Comparison of ENCODE assay signal across 21 cellular contexts in genomic region chr16:49675417-49675816, GRCh38.
"Had no signal": no experiment of that assay in that cellular context is flagged by ENCODE, and none has a peak within 500 bp of the region (broad histone marks: within the 10 kb centered on the region; RNA-seq: fewer than 3 reads in every experiment).

No MANE protein-coding gene starts in this region.

- H3K4me3 Mint-ChIP-seq: activated CD4-positive, alpha-beta memory T cell treated with anti-CD3 and anti-CD28 coated beads for 36 hours; activated CD4-positive, alpha-beta T cell treated with anti-CD3 and anti-CD28 coated beads for 36 hours; activated naive CD8-positive, alpha-beta T cell treated with anti-CD3 and anti-CD28 coated beads, Interleukin-2, amount 50 U/mL, for 24 hours; mesothelial cell of epicardium; natural killer cell treated with Interleukin-12 subunit alpha and Interleukin-12 subunit beta and Interleukin-15 and Interleukin-18, amount 100 ng/mL, for 72 hours; T-helper 1 cell treated with Interleukin-12 subunit alpha and Interleukin-12 subunit beta and Interleukin-4 antibody, amounts not matched to agents 30 μg/mL and 1 μg/mL, for 36 hours; WTC11 had no signal

- FAIRE-seq: endometrium had no signal

- DNase-seq: activated CD4-positive, alpha-beta memory T cell treated with anti-CD3 and anti-CD28 coated beads for 36 hours; activated CD4-positive, alpha-beta T cell treated with anti-CD3 and anti-CD28 coated beads for 36 hours; activated effector memory CD4-positive, alpha-beta T cell treated with anti-CD3 and anti-CD28 coated beads, Interleukin-2, amount 50 U/mL, for 16 hours; activated naive CD4-positive, alpha-beta T cell treated with anti-CD3 and anti-CD28 coated beads, Interleukin-2, amount 50 U/mL, for 16 hours; activated naive CD8-positive, alpha-beta T cell treated with anti-CD3 and anti-CD28 coated beads, Interleukin-2, amount 50 U/mL, for 24 hours; activated T-cell treated with anti-CD3 and anti-CD28 coated beads, Interleukin-2, amount 50 U/mL, for 48 hours; body of pancreas; hippocampal formation; left ventricle myocardium inferior; mammary epithelial cell; sigmoid colon; stimulated activated CD4-positive, alpha-beta T cell treated with anti-CD3 and anti-CD28 coated beads, Interleukin-2, amount 100 ng/mL, for 48 hours; stimulated activated naive CD4-positive, alpha-beta T cell; T1000; upper lobe of right lung had no signal

- H3K27me3 Mint-ChIP-seq: activated CD4-positive, alpha-beta memory T cell treated with anti-CD3 and anti-CD28 coated beads for 36 hours; activated naive CD8-positive, alpha-beta T cell treated with anti-CD3 and anti-CD28 coated beads, Interleukin-2, amount 50 U/mL, for 24 hours; natural killer cell treated with Interleukin-12 subunit alpha and Interleukin-12 subunit beta and Interleukin-15 and Interleukin-18, amount 100 ng/mL, for 72 hours had no signal

- H3K9me3 Mint-ChIP-seq: activated CD4-positive, alpha-beta memory T cell treated with anti-CD3 and anti-CD28 coated beads for 36 hours; activated naive CD8-positive, alpha-beta T cell treated with anti-CD3 and anti-CD28 coated beads, Interleukin-2, amount 50 U/mL, for 24 hours; natural killer cell treated with Interleukin-12 subunit alpha and Interleukin-12 subunit beta and Interleukin-15 and Interleukin-18, amount 100 ng/mL, for 72 hours; T-helper 1 cell treated with Interleukin-12 subunit alpha and Interleukin-12 subunit beta and Interleukin-4 antibody, amounts not matched to agents 30 μg/mL and 1 μg/mL, for 36 hours had no signal

- H3K27ac Mint-ChIP-seq: activated CD4-positive, alpha-beta memory T cell treated with anti-CD3 and anti-CD28 coated beads for 36 hours; activated CD4-positive, alpha-beta T cell treated with anti-CD3 and anti-CD28 coated beads for 36 hours; activated naive CD8-positive, alpha-beta T cell treated with anti-CD3 and anti-CD28 coated beads, Interleukin-2, amount 50 U/mL, for 24 hours; mesothelial cell of epicardium; natural killer cell treated with Interleukin-12 subunit alpha and Interleukin-12 subunit beta and Interleukin-15 and Interleukin-18, amount 100 ng/mL, for 72 hours; T-helper 1 cell treated with Interleukin-12 subunit alpha and Interleukin-12 subunit beta and Interleukin-4 antibody, amounts not matched to agents 30 μg/mL and 1 μg/mL, for 36 hours; WTC11 had no signal

- H3K4me1 ChIP-seq: body of pancreas, left ventricle myocardium inferior, upper lobe of right lung had no signal

- H3K9me3 ChIP-seq: body of pancreas, sigmoid colon, upper lobe of right lung had no signal

- H3K27ac ChIP-seq: body of pancreas, cardiac muscle cell, left ventricle myocardium inferior, sigmoid colon, upper lobe of right lung had no signal

- H3K36me3 Mint-ChIP-seq: activated CD4-positive, alpha-beta memory T cell treated with anti-CD3 and anti-CD28 coated beads for 36 hours; natural killer cell treated with Interleukin-12 subunit alpha and Interleukin-12 subunit beta and Interleukin-15 and Interleukin-18, amount 100 ng/mL, for 72 hours had no signal

- H3K36me3 ChIP-seq: cardiac muscle cell, left ventricle myocardium inferior, sigmoid colon, upper lobe of right lung had no signal

- ATAC-seq: activated CD4-positive, alpha-beta T cell treated with anti-CD3 and anti-CD28 coated beads for 36 hours; activated naive CD8-positive, alpha-beta T cell treated with anti-CD3 and anti-CD28 coated beads, Interleukin-2, amount 50 U/mL, for 24 hours; body of pancreas; natural killer cell treated with Interleukin-12 subunit alpha and Interleukin-12 subunit beta and Interleukin-15 and Interleukin-18, amount 100 ng/mL, for 72 hours; upper lobe of right lung; WTC11 had no signal

- H3K4me1 Mint-ChIP-seq: activated CD4-positive, alpha-beta T cell treated with anti-CD3 and anti-CD28 coated beads for 36 hours; activated naive CD8-positive, alpha-beta T cell treated with anti-CD3 and anti-CD28 coated beads, Interleukin-2, amount 50 U/mL, for 24 hours had no signal

- H3K4me3 ChIP-seq: body of pancreas, cardiac muscle cell, left ventricle myocardium inferior, sigmoid colon, upper lobe of right lung had no signal

- H3K27me3 ChIP-seq: body of pancreas, cardiac muscle cell, sigmoid colon, upper lobe of right lung had no signal
